ENCODE assay signal across 8 cellular contexts in the genomic region with DNA sequence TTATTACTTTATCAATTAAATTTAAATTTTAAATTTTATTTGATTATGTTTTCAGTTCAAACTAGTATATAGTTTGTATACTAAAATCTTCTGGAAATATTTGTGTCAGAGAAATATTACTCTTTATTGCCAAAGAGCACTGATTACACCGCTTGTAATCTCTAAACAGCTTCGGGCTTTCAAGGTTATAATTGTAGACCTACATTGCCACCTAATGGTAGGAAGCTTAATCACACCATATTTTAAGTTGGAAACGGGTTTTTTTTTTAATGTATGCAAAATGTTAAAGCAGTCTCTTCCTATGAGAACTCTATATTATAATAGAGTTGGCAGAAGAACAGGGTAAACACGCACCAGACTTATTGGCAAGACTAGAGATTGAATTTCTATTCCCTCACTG. TPM values are rescaled to one million over a fixed set of nuclear protein-coding genes. Genes with fewer than 3 reads are reported as not detected.
DNase-seq lines count a peak whose midpoint lies in the region; ATAC-seq, FAIRE-seq and TF ChIP-seq lines count a peak whose summit lies in the region.

No MANE protein-coding gene starts in this region.

- peak; percentile 92 for FAIRE-seq in colon (lab: Jason Lieb, UNC)

- H3K4me1 Mint-ChIP-seq in HFFc6 (ENCODE audit: low read depth) = peaks cover 16% of the 10 kb centered on the region
- H3K4me1 Mint-ChIP-seq in memory B cell = peaks cover 10% of the 10 kb centered on the region

- H3K27ac ChIP-seq in substantia nigra (ENCODE audit: low read depth, low read length, poor library complexity, severe bottlenecking) = no peak overlapping the region

- peak; percentile 85 for TF ChIP-seq CTCF in HFFc6 (IDR thresholded peaks at IDR 0.05)

- no peaks in the 10 kb centered on the region for H3K36me3 Mint-ChIP-seq in HFFc6 (ENCODE audit: low read depth)
- no peaks in the 10 kb centered on the region for H3K36me3 Mint-ChIP-seq in memory B cell

- ATAC-seq in memory B cell (ENCODE audit: low read depth) = peak; percentile 53
- no peak for ATAC-seq in GM21786 (IDR thresholded peaks at IDR 0.05; ENCODE audit: unreplicated experiment)

- H3K9me3 Mint-ChIP-seq in HFFc6 (no peaks in the 10 kb centered on the region), memory B cell (no peaks in the 10 kb centered on the region)

- H3K27me3 Mint-ChIP-seq in HFFc6 (ENCODE audit: insufficient read depth) (peaks cover 18% of the 10 kb centered on the region), memory B cell (peaks cover 8% of the 10 kb centered on the region)

- H3K4me3 Mint-ChIP-seq in HFFc6 = no peak overlapping the region
- no peak overlapping the region for H3K4me3 Mint-ChIP-seq in memory B cell

- DNase-seq in NCI-H1436 (lab: John Stamatoyannopoulos, UW) (peak; percentile 20), NCI-H1436 treated with DMSO at 0.1 percent for 48 hours (lab: John Stamatoyannopoulos, UW) (no peak), HFFc6 (peak; percentile 16), NCI-H526 treated with DMSO at 0.1 percent for 48 hours (lab: John Stamatoyannopoulos, UW) (peak; percentile 31), memory B cell (ENCODE audit: low spot score in 2 of 2) (peak in 1 of 2 donors; percentile 43), substantia nigra (lab: John Stamatoyannopoulos, UW) (no peak)

- no peak overlapping the region for H3K27ac Mint-ChIP-seq in HFFc6
- no peak overlapping the region for H3K27ac Mint-ChIP-seq in memory B cell

RNA-seq across cellular contexts. Expression of a gene that starts 19.4 kb away (rescaled TPM):
- 10 to 100 TPM in 3 of 6 experiments, 1 to 10 TPM in 3; 8.4 to 10.8 (median 10.0) TPM for total RNA-seq in HFFc6 (2021; fragmentation: NEBNext Ultra II Directional; extraction: Animal tissue kit (Norgen Biotek cat#: 25700))

Comparison
In these comparisons a context has a peak if more than half of its experiments do, and no peak if none do; other contexts are left out.
1. DNase-seq: peak in NCI-H1436 (single experiment), HFFc6 (single experiment) and NCI-H526 treated with DMSO at 0.1 percent for 48 hours (single experiment); none in NCI-H1436 treated with DMSO at 0.1 percent for 48 hours (single experiment) and substantia nigra (0 of 49).